1 cellular context compared by ENCODE assay signal in the genomic region with DNA sequence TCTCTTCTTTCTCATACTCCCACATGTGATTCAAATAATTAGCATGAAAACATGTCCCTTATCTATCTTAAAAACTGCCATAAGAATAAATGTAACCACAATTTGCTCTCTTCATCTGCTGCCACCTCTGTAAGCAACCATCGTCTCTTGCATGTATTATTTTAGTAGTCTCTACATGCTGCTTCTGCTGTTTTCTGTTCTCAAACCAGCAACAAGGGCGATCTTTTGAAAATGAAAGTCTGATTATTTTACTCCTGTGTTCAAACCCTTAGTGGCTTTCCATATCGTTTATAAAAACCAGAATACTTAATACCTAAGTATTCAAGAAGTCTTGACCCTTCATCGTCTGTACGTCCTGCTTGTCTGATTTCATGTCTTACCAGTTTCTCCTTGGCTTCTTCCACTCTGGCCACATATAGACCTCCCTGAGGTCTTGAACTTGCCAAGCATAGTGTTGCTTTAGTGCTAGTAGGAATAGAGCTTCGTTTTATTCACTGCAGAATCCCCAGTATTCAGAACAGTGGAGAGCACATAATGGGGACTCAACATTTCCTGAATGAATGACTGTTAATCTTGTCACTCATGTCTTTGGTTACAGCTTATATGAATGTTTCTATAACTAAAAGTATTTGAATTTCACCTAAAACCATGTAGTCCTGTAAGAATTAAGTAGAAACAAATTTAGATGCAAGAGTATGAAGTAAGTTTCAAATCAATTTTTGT.
TF ChIP-seq lines count a peak whose summit lies in the region.

No MANE protein-coding gene starts in this region.

TF ChIP-seq in endothelial cell of umbilical vein, 7 proteins besides CTCF, POLR2A, EP300 and RAD21 (continued from another document):
- no peak for TF ChIP-seq JUN (IDR thresholded peaks at IDR 0.05; ENCODE audit: borderline replicate concordance, insufficient read depth, insufficient read length, low read depth)
- TF ChIP-seq POLR2AphosphoS5 (IDR thresholded peaks at IDR 0.05; ENCODE audit: insufficient read depth, low read depth, low read length): no peak
- no peak for TF ChIP-seq MYC (IDR thresholded peaks at IDR 0.05; ENCODE audit: low read depth, low read length)
TF ChIP-seq in endothelial cell of umbilical vein: peak in this region for 0.
